Comparison of ENCODE assay signal across 8 cellular contexts in genomic region chr5:6377582-6378127, GRCh38. TPM values are rescaled to one million over a fixed set of nuclear protein-coding genes. Genes with fewer than 3 reads are reported as not detected.
A peak's percentile ranks its signal among the peaks of the same experiment; 100 is the strongest.
DNase-seq lines count a peak whose midpoint lies in the region; ATAC-seq and TF ChIP-seq lines count a peak whose summit lies in the region.

No MANE protein-coding gene starts in this region.

- peak overlapping the region; percentile 96 for H3K9ac ChIP-seq in OCI-LY3 (ENCODE audit: low read length)

- H3K4me1 ChIP-seq in OCI-LY3 (ENCODE audit: low read length), result peaks cover 12% of the 10 kb centered on the region
- peaks cover 15% of the 10 kb centered on the region for H3K4me1 ChIP-seq in effector memory CD4-positive, alpha-beta T cell (ENCODE audit: control insufficient read depth, insufficient read depth, low read length, poor library complexity, severe bottlenecking)

- peak overlapping the region; percentile 97 to 100 (median 99) for H3K4me3 Mint-ChIP-seq in naive thymus-derived CD8-positive, alpha-beta T cell

- H3K27me3 ChIP-seq in OCI-LY3 (ENCODE audit: low read depth, low read length), result no peaks in the 10 kb centered on the region
- H3K27me3 ChIP-seq in effector memory CD4-positive, alpha-beta T cell (replicated peaks; ENCODE audit: control insufficient read depth, insufficient read depth, low read length, poor library complexity, severe bottlenecking), result no peaks in the 10 kb centered on the region

- H3K36me3 ChIP-seq in OCI-LY3 (replicated peaks; ENCODE audit: low read depth, low read length), result peaks cover 19% of the 10 kb centered on the region
- H3K36me3 ChIP-seq in effector memory CD4-positive, alpha-beta T cell (ENCODE audit: control insufficient read depth, insufficient read depth, low read length), result peaks cover 37% of the 10 kb centered on the region

- TF ChIP-seq CTCF in OCI-LY3 (IDR thresholded peaks at IDR 0.05; ENCODE audit: low read depth, low read length), result no peak

- peak overlapping the region; percentile 53; the same call in 1 of the 2 replicates for H3K27ac ChIP-seq in OCI-LY3 (ENCODE audit: low read length)
- H3K27ac ChIP-seq in effector memory CD4-positive, alpha-beta T cell (ENCODE audit: insufficient read depth, low read length, poor library complexity, severe bottlenecking), result peak overlapping the region; percentile 88

- ATAC-seq in GM18861 (IDR thresholded peaks at IDR 0.05; ENCODE audit: unreplicated experiment) (peak; percentile 12), HG02840 (IDR thresholded peaks at IDR 0.05; ENCODE audit: low FRiP score, unreplicated experiment) (peak; percentile 4)
- ATAC-seq in naive thymus-derived CD8-positive, alpha-beta T cell, result peak; percentile 3 to 21

- H2AFZ ChIP-seq in OCI-LY3 (ENCODE audit: low read depth, low read length), result no peak overlapping the region

- no peaks in the 10 kb centered on the region for H4K20me1 ChIP-seq in OCI-LY3 (ENCODE audit: insufficient read depth, low read length)

- peaks cover 0 to 1% (median 0%) of the 10 kb centered on the region in 5 donors for H3K27me3 Mint-ChIP-seq in naive thymus-derived CD8-positive, alpha-beta T cell

- POLR2A ChIA-PET in naive thymus-derived CD8-positive, alpha-beta T cell (lab: Charles Lee), result interaction anchor here (0.6 to 1.3 kb wide), 8 partner anchors 10 to 956 kb away, joined by 3 to 16 read pairs (median 4); partner anchors contain the start of genes ICE1, NSUN2, SRD5A1 and TENT4A

- DNase-seq in effector memory CD4-positive, alpha-beta T cell, result peak in 1 of 3 donors; percentile 8
- DNase-seq in naive thymus-derived CD8-positive, alpha-beta T cell, result peak in 4 of 10 donors; percentile 18 to 28 (median 21)
- no peak for DNase-seq in effector CD4-positive, alpha-beta T cell
- no peak for DNase-seq in NCI-H1436 treated with DMSO at 0.1 percent for 48 hours (lab: John Stamatoyannopoulos, UW)
- no peak for DNase-seq in cortex of kidney (lab: John Stamatoyannopoulos, UW)

- peak overlapping the region; percentile 100 for H3K4me3 ChIP-seq in OCI-LY3 (ENCODE audit: low read length)
- H3K4me3 ChIP-seq in effector memory CD4-positive, alpha-beta T cell (ENCODE audit: insufficient read depth, low read depth, low read length, poor library complexity, severe bottlenecking), result peak overlapping the region; percentile 93

- H3K36me3 Mint-ChIP-seq in naive thymus-derived CD8-positive, alpha-beta T cell, result peaks cover 9 to 50% (median 18%) of the 10 kb centered on the region in 3 donors

- peaks cover 19 to 62% (median 57%) of the 10 kb centered on the region in 4 donors for H3K4me1 Mint-ChIP-seq in naive thymus-derived CD8-positive, alpha-beta T cell

- H3K9me3 Mint-ChIP-seq in naive thymus-derived CD8-positive, alpha-beta T cell, result no peaks in the 10 kb centered on the region

- peaks cover 31% of the 10 kb centered on the region for H3K79me2 ChIP-seq in OCI-LY3 (ENCODE audit: low read length)

- no peaks in the 10 kb centered on the region for H3K9me3 ChIP-seq in OCI-LY3 (ENCODE audit: insufficient read depth, low read length)
- no peaks in the 10 kb centered on the region for H3K9me3 ChIP-seq in effector memory CD4-positive, alpha-beta T cell (ENCODE audit: control insufficient read depth, low read length)

- H3K27ac Mint-ChIP-seq in naive thymus-derived CD8-positive, alpha-beta T cell, result peak overlapping the region; percentile 95 to 99 (median 98)

- H3K4me2 ChIP-seq in OCI-LY3 (ENCODE audit: low read length), result peak overlapping the region; percentile 98

RNA-seq across cellular contexts. Expression of gene MED10, which starts 0.7 kb away (rescaled TPM):
- 10 to 100 TPM; 70.0 to 77.2 TPM for total RNA-seq in naive thymus-derived CD8-positive, alpha-beta T cell
- 100 to 1,000 TPM; 101 to 108 (median 105) TPM for polyA plus RNA-seq in naive thymus-derived CD8-positive, alpha-beta T cell
